ENCODE assay signal across 12 cellular contexts in the genomic region with DNA sequence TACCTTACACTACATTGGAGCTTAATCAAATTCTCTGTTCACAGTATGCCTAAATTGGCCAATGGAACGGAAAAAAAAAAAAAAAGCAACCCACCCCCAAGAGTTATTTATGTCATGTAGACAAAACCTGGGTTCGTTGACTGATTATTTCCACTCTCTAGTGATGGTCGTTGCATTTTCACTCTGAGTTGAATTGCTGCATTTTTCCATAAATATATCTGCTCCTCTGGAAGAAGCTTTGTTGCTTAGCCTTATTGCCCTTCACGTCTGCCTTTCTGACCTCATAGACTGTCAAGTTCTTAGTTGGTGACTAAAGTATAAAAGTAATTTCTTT.
DNase-seq lines count a peak whose midpoint lies in the region; ATAC-seq and TF ChIP-seq lines count a peak whose summit lies in the region.
"Had no signal": no experiment of that assay in that cellular context is flagged by ENCODE, and none has a peak within 500 bp of the region (broad histone marks: within the 10 kb centered on the region; RNA-seq: fewer than 3 reads in every experiment).

No MANE protein-coding gene starts in this region.

- POLR2A ChIA-PET in WTC11 (lab: Charles Lee): no interaction called here

- CTCF ChIA-PET in WTC11 (lab: Charles Lee): no interaction called here

- TF ChIP-seq CTCF in spleen (IDR thresholded peaks at IDR 0.05 in 8 of 11, conservative IDR thresholded peaks at IDR 0.05 in 3 of 11) (no peak), CD14-positive monocyte (IDR thresholded peaks at IDR 0.05) (no peak), WTC11 (IDR thresholded peaks at IDR 0.05) (no peak)

- no peaks in the 10 kb centered on the region for H3K36me3 Mint-ChIP-seq in activated T-cell treated with anti-CD3 and anti-CD28 coated beads, Interleukin-2, amount 50 U/mL, for 4 hours (ENCODE audit: insufficient read depth)
- no peaks in the 10 kb centered on the region for H3K36me3 Mint-ChIP-seq in activated naive CD8-positive, alpha-beta T cell treated with anti-CD3 and anti-CD28 coated beads, Interleukin-2, amount 50 U/mL, for 24 hours (ENCODE audit: low read depth)
- H3K36me3 Mint-ChIP-seq in CD14-positive monocyte (no peaks in the 10 kb centered on the region), WTC11 (no peaks in the 10 kb centered on the region)

- ATAC-seq in activated T-cell treated with anti-CD3 and anti-CD28 coated beads, Interleukin-2, amount 50 U/mL, for 4 hours: peak; percentile 39 to 42
- ATAC-seq in activated naive CD8-positive, alpha-beta T cell treated with anti-CD3 and anti-CD28 coated beads, Interleukin-2, amount 50 U/mL, for 24 hours: peak; percentile 74
- peak; percentile 79 for ATAC-seq in stimulated activated naive CD8-positive, alpha-beta T cell treated with anti-CD3 and anti-CD28 coated beads, Interleukin-15, Interleukin-2, amounts not matched to agents 100 U/mL and 50 U/mL, for 24 hours
- no peak for ATAC-seq in WTC11

- H3K4me1 ChIP-seq in spleen: peaks cover 0 to 25% (median 6%) of the 10 kb centered on the region in 6 donors

- peak overlapping the region; percentile 71 for H3K4me3 Mint-ChIP-seq in activated T-cell treated with anti-CD3 and anti-CD28 coated beads, Interleukin-2, amount 50 U/mL, for 4 hours
- H3K4me3 Mint-ChIP-seq in activated naive CD8-positive, alpha-beta T cell treated with anti-CD3 and anti-CD28 coated beads, Interleukin-2, amount 50 U/mL, for 24 hours: peak overlapping the region; percentile 74
- H3K4me3 Mint-ChIP-seq in CD14-positive monocyte: no peak overlapping the region
- H3K4me3 Mint-ChIP-seq in WTC11: no peak overlapping the region

- H3K9me3 Mint-ChIP-seq in activated T-cell treated with anti-CD3 and anti-CD28 coated beads, Interleukin-2, amount 50 U/mL, for 4 hours: no peaks in the 10 kb centered on the region
- peaks cover 4% of the 10 kb centered on the region for H3K9me3 Mint-ChIP-seq in activated naive CD8-positive, alpha-beta T cell treated with anti-CD3 and anti-CD28 coated beads, Interleukin-2, amount 50 U/mL, for 24 hours
- peaks cover 0 to 4% (median 0%) of the 10 kb centered on the region in 7 donors for H3K9me3 Mint-ChIP-seq in CD14-positive monocyte
- H3K9me3 Mint-ChIP-seq in WTC11: no peaks in the 10 kb centered on the region; the same call in 1 of the 2 replicates
- H3K9me3 Mint-ChIP-seq: HFFc6 had no signal

- intact Hi-C loops in spleen (cut with DNase I; ENCODE audit: low total_unique reads) (no loop called here), CD14-positive monocyte (cut with micrococcal nuclease) (no loop called here)

- no peak for DNase-seq in activated T-cell treated with anti-CD3 and anti-CD28 coated beads, Interleukin-2, amount 50 U/mL, for 4 hours
- DNase-seq in activated T-cell treated with anti-CD3 and anti-CD28 coated beads, Interleukin-2, amount 50 U/mL, for 1 hour: no peak
- peak; percentile 6 for DNase-seq in NAMALWA (ENCODE audit: low spot score)
- no peak for DNase-seq in activated naive CD8-positive, alpha-beta T cell treated with anti-CD3 and anti-CD28 coated beads, Interleukin-2, amount 50 U/mL, for 24 hours
- no peak for DNase-seq in stimulated activated naive CD8-positive, alpha-beta T cell treated with anti-CD3 and anti-CD28 coated beads, Interleukin-15, Interleukin-2, amounts not matched to agents 100 U/mL and 50 U/mL, for 24 hours
- no peak for DNase-seq in spleen
- no peak for DNase-seq in CD14-positive monocyte (ENCODE audit: low spot score)
- no peak for DNase-seq in WTC11 (ENCODE audit: low spot score)
- DNase-seq: ovary, Right ventricle myocardium superior had no signal

- peak overlapping the region; percentile 97 for H3K27ac Mint-ChIP-seq in activated naive CD8-positive, alpha-beta T cell treated with anti-CD3 and anti-CD28 coated beads, Interleukin-2, amount 50 U/mL, for 24 hours
- H3K27ac Mint-ChIP-seq in CD14-positive monocyte (peak overlapping the region in 1 of 7 donors; percentile 20), WTC11 (no peak overlapping the region)

- no peak overlapping the region for H3K4me3 ChIP-seq in spleen
- H3K4me3 ChIP-seq: ovary, thoracic aorta had no signal

- no peaks in the 10 kb centered on the region for H3K27me3 ChIP-seq in spleen (replicated peaks in 1 of 7)
- H3K27me3 ChIP-seq: ovary had no signal

- TF ChIP-seq POLR2A in spleen (IDR thresholded peaks at IDR 0.05): no peak

- H3K9me3 ChIP-seq in spleen: no peaks in the 10 kb centered on the region
- H3K9me3 ChIP-seq: ovary, thoracic aorta had no signal

- H3K4me1 Mint-ChIP-seq in activated T-cell treated with anti-CD3 and anti-CD28 coated beads, Interleukin-2, amount 50 U/mL, for 4 hours (ENCODE audit: low read depth): peaks cover 23% of the 10 kb centered on the region
- peaks cover 51% of the 10 kb centered on the region for H3K4me1 Mint-ChIP-seq in activated naive CD8-positive, alpha-beta T cell treated with anti-CD3 and anti-CD28 coated beads, Interleukin-2, amount 50 U/mL, for 24 hours
- H3K4me1 Mint-ChIP-seq in CD14-positive monocyte (peaks cover 3% of the 10 kb centered on the region), WTC11 (peaks cover 16% of the 10 kb centered on the region)

- WGBS in spleen, 5 donors: 45 to 70% (median 56%) methylated on average over 4 of the region's 4 CpGs

- H3K36me3 ChIP-seq in spleen: no peaks in the 10 kb centered on the region
- H3K36me3 ChIP-seq: ovary, thoracic aorta had no signal

- H3K27ac ChIP-seq in spleen: no peak overlapping the region
- H3K27ac ChIP-seq: ovary, thoracic aorta had no signal

- H3K27me3 Mint-ChIP-seq in activated T-cell treated with anti-CD3 and anti-CD28 coated beads, Interleukin-2, amount 50 U/mL, for 4 hours (ENCODE audit: low read depth): no peaks in the 10 kb centered on the region
- H3K27me3 Mint-ChIP-seq in activated naive CD8-positive, alpha-beta T cell treated with anti-CD3 and anti-CD28 coated beads, Interleukin-2, amount 50 U/mL, for 24 hours: no peaks in the 10 kb centered on the region
- H3K27me3 Mint-ChIP-seq in CD14-positive monocyte (ENCODE audit: low read depth in 3 of 3): peaks cover 0 to 6% (median 5%) of the 10 kb centered on the region in 3 donors
- H3K27me3 Mint-ChIP-seq in WTC11 (ENCODE audit: low read depth): no peaks in the 10 kb centered on the region

TF ChIP-seq in WTC11, 78 proteins besides CTCF, POLR2A, EP300 and RAD21:
- TF ChIP-seq, protein P1, sequence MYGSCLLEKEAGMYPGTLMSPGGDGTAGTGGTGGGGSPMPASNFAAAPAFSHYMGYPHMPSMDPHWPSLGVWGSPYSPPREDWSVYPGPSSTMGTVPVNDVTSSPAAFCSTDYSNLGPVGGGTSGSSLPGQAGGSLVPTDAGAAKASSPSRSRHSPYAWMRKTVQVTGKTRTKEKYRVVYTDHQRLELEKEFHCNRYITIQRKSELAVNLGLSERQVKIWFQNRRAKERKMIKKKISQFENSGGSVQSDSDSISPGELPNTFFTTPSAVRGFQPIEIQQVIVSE (CRISPR knock-in tag; IDR thresholded peaks at IDR 0.05; ENCODE audit: borderline replicate concordance): no peak

Comparison
In these comparisons a context has a peak if more than half of its experiments do, and no peak if none do; other contexts are left out.
1. H3K4me3 Mint-ChIP-seq: peak in activated T-cell treated with anti-CD3 and anti-CD28 coated beads, Interleukin-2, amount 50 U/mL, for 4 hours (single experiment) and activated naive CD8-positive, alpha-beta T cell treated with anti-CD3 and anti-CD28 coated beads, Interleukin-2, amount 50 U/mL, for 24 hours (single experiment); none in CD14-positive monocyte (0 of 2) and WTC11 (single experiment).